ENCODE assay signal across 28 cellular contexts in genomic region chr15:73049564-73050215, GRCh38. TPM values are rescaled to one million over a fixed set of nuclear protein-coding genes. Genes with fewer than 3 reads are reported as not detected.
DNase-seq lines count a peak whose midpoint lies in the region; ATAC-seq, FAIRE-seq and TF ChIP-seq lines count a peak whose summit lies in the region.
"Had no signal": no experiment of that assay in that cellular context is flagged by ENCODE, and none has a peak within 500 bp of the region (broad histone marks: within the 10 kb centered on the region; RNA-seq: fewer than 3 reads in every experiment).

No MANE protein-coding gene starts in this region.

- H3K36me3 Mint-ChIP-seq in mesothelial cell of epicardium, result no peaks in the 10 kb centered on the region
- H3K36me3 Mint-ChIP-seq: activated naive CD8-positive, alpha-beta T cell treated with anti-CD3 and anti-CD28 coated beads, Interleukin-2, amount 10 ng/mL, durations not matched to agents 7 days and 5 days; naive thymus-derived CD8-positive, alpha-beta T cell; stimulated activated memory B cell treated with anti-CD40 and anti-IgM and Interleukin-4, amounts not matched to agents 10 μg/mL and 1 μg/mL and 100 μg/mL, for 72 hours; T-cell had no signal

- TF ChIP-seq CTCF in D721Med (IDR thresholded peaks at IDR 0.05; ENCODE audit: insufficient read depth, missing control alignments), result no peak
- TF ChIP-seq CTCF in dorsolateral prefrontal cortex (IDR thresholded peaks at IDR 0.05 in 54 of 56, conservative IDR thresholded peaks at IDR 0.05 in 2 of 56; ENCODE audit: low read depth in 1 of 56, partially characterized antibody in 56 of 56), result no peak
- no peak for TF ChIP-seq CTCF in mesothelial cell of epicardium (IDR thresholded peaks at IDR 0.05; ENCODE audit: unreplicated experiment)

- H3K27ac ChIP-seq in dorsolateral prefrontal cortex (peak overlapping the region in 53 of 59 donors; percentile 6 to 100 (median 98)), skeletal muscle tissue (ENCODE audit: low read depth, low read length) (peak overlapping the region; percentile 86)
- H3K27ac ChIP-seq: esophagus squamous epithelium had no signal

- H3K4me3 Mint-ChIP-seq in mesothelial cell of epicardium, result no peak overlapping the region
- H3K4me3 Mint-ChIP-seq: activated naive CD8-positive, alpha-beta T cell treated with anti-CD3 and anti-CD28 coated beads, Interleukin-2, amount 10 ng/mL, durations not matched to agents 7 days and 5 days; stimulated activated memory B cell treated with anti-CD40 and anti-IgM and Interleukin-4, amounts not matched to agents 10 μg/mL and 1 μg/mL and 100 μg/mL, for 72 hours had no signal

- H3K36me3 ChIP-seq in skeletal muscle tissue (ENCODE audit: control insufficient read depth in 3 of 3, insufficient read depth in 3 of 3, low read length in 3 of 3), result no peaks in the 10 kb centered on the region
- H3K36me3 ChIP-seq: esophagus squamous epithelium, gastroesophageal sphincter, MG63 had no signal

- peak overlapping the region in 1 of 3 donors; percentile 33 for H3K9ac ChIP-seq in skeletal muscle tissue (ENCODE audit: low read depth in 1 of 3, low read length in 3 of 3)

- intact Hi-C loops in dorsolateral prefrontal cortex (cut with DNase I), result loop anchor here in 1 of 2 donors (5.0 to 10.0 kb wide), 2 partner anchors 185 to 267 kb away; partner anchors contain the start of gene ADPGK

- no peaks in the 10 kb centered on the region for H3K27me3 ChIP-seq in dorsolateral prefrontal cortex
- H3K27me3 ChIP-seq in skeletal muscle tissue (ENCODE audit: control insufficient read depth in 3 of 3, insufficient read depth in 3 of 3, low read length in 3 of 3), result no peaks in the 10 kb centered on the region
- H3K27me3 ChIP-seq: gastroesophageal sphincter had no signal

- H3K27me3 Mint-ChIP-seq in mesothelial cell of epicardium (ENCODE audit: low read depth), result peaks cover 9% of the 10 kb centered on the region
- H3K27me3 Mint-ChIP-seq: stimulated activated memory B cell treated with anti-CD40 and anti-IgM and Interleukin-4, amounts not matched to agents 10 μg/mL and 1 μg/mL and 100 μg/mL, for 72 hours had no signal

- peak; percentile 87 for FAIRE-seq in D721Med (lab: Jason Lieb, UNC)
- FAIRE-seq: astrocyte, RCC 7860 had no signal

- peak overlapping the region; percentile 63 for H3K27ac Mint-ChIP-seq in mesothelial cell of epicardium
- H3K27ac Mint-ChIP-seq: activated naive CD8-positive, alpha-beta T cell treated with anti-CD3 and anti-CD28 coated beads, Interleukin-2, amount 10 ng/mL, durations not matched to agents 7 days and 5 days; stimulated activated memory B cell treated with anti-CD40 and anti-IgM and Interleukin-4, amounts not matched to agents 10 μg/mL and 1 μg/mL and 100 μg/mL, for 72 hours; T-cell had no signal

- no peaks in the 10 kb centered on the region for H3K9me3 ChIP-seq in skeletal muscle tissue (ENCODE audit: control insufficient read depth in 3 of 3, low read length in 3 of 3)
- H3K9me3 ChIP-seq: esophagus squamous epithelium, gastroesophageal sphincter, MG63 had no signal

- peaks cover 27% of the 10 kb centered on the region for H3K4me1 Mint-ChIP-seq in mesothelial cell of epicardium

- no peak for ATAC-seq in HG03108 (IDR thresholded peaks at IDR 0.05; ENCODE audit: unreplicated experiment)
- ATAC-seq: gastroesophageal sphincter; naive thymus-derived CD8-positive, alpha-beta T cell; sciatic nerve; stimulated activated memory B cell treated with anti-CD40 and anti-IgM and Interleukin-4, amounts not matched to agents 10 μg/mL and 1 μg/mL and 100 μg/mL, for 72 hours; T-cell had no signal

- DNase-seq in D721Med (ENCODE audit: insufficient read length, low spot score) (no peak), dorsolateral prefrontal cortex (peak in 1 of 10 donors; percentile 32), mesothelial cell of epicardium (ENCODE audit: low spot score in 2 of 2, unreplicated experiment in 2 of 2) (no peak), NCI-H1694 (lab: John Stamatoyannopoulos, UW) (no peak), NCI-H1436 (lab: John Stamatoyannopoulos, UW) (no peak)
- DNase-seq: ACHN; activated CD4-positive, alpha-beta T cell treated with anti-CD3 and anti-CD28 coated beads for 1 hour; activated effector memory CD4-positive, alpha-beta T cell treated with anti-CD3 and anti-CD28 coated beads, Interleukin-2, amount 50 U/mL, for 16 hours; activated naive CD8-positive, alpha-beta T cell treated with anti-CD3 and anti-CD28 coated beads, Interleukin-2, amount 10 ng/mL, durations not matched to agents 7 days and 5 days; cortex of kidney; DMS53; esophagus squamous epithelium; KG1; MG63; naive thymus-derived CD8-positive, alpha-beta T cell; NCI-H2081; NCI-H226; NCI-H69; SIG-M5; stimulated activated CD4-positive, alpha-beta T cell treated with anti-CD3 and anti-CD28 coated beads, Interleukin-4, amount 100 ng/mL, for 4 hours; T-cell had no signal

- H3K4me1 ChIP-seq in skeletal muscle tissue (ENCODE audit: control insufficient read depth in 3 of 3, insufficient read depth in 3 of 3, low read length in 3 of 3), result peaks cover 11 to 16% (median 12%) of the 10 kb centered on the region in 3 donors

- H3K4me3 ChIP-seq in dorsolateral prefrontal cortex (peak overlapping the region in 3 of 59 donors; percentile 8 to 19 (median 14)), skeletal muscle tissue (ENCODE audit: low read length in 3 of 3) (no peak overlapping the region)
- H3K4me3 ChIP-seq: esophagus squamous epithelium, gastroesophageal sphincter, MG63 had no signal

- no peaks in the 10 kb centered on the region for H3K9me3 Mint-ChIP-seq in mesothelial cell of epicardium
- H3K9me3 Mint-ChIP-seq: activated naive CD8-positive, alpha-beta T cell treated with anti-CD3 and anti-CD28 coated beads, Interleukin-2, amount 10 ng/mL, durations not matched to agents 7 days and 5 days; stimulated activated memory B cell treated with anti-CD40 and anti-IgM and Interleukin-4, amounts not matched to agents 10 μg/mL and 1 μg/mL and 100 μg/mL, for 72 hours; T-cell had no signal

RNA-seq across cellular contexts. Expression of gene NEO1, which starts 2.6 kb away (rescaled TPM):
- total RNA-seq in dorsolateral prefrontal cortex (100 to 1,000 TPM in 22 of 120 experiments, 10 to 100 TPM in 98; 53.3 to 164 (median 83.2) TPM), mesothelial cell of epicardium (135 to 139 TPM (median 136 TPM) in 3 replicates), skeletal muscle tissue (31.3 TPM)
